In the genomic region with DNA sequence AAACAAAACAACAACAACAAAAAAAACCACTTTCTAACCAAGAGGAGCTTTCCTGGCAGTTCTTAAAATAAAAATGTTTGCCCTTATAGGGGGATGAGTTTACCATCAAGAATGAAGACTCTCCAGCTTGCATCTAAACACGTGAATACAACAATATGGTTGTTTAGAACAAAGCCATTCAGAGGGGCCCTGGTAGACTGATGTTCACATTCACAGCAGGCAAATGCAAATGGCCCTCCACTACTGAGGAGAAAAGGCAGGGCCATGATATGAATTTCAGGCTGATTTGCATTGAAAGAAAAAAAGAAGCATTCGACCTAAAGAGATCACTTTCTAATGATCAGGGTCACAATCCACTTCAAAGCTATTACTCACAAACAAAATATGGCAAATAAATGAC, we compare ENCODE assay signal across 19 cellular contexts.
DNase-seq lines count a peak whose midpoint lies in the region; ATAC-seq and TF ChIP-seq lines count a peak whose summit lies in the region.
"Had no signal": no experiment of that assay in that cellular context is flagged by ENCODE, and none has a peak within 500 bp of the region (broad histone marks: within the 10 kb centered on the region; RNA-seq: fewer than 3 reads in every experiment).

No MANE protein-coding gene starts in this region.

- no peak overlapping the region for H3K4me3 Mint-ChIP-seq in glutamatergic neuron (ENCODE audit: unreplicated experiment)
- H3K4me3 Mint-ChIP-seq: B cell had no signal

- no peak for TF ChIP-seq CTCF in RWPE1 (conservative IDR thresholded peaks at IDR 0.05; ENCODE audit: low read depth)
- TF ChIP-seq CTCF in glutamatergic neuron (IDR thresholded peaks at IDR 0.05; ENCODE audit: partially characterized antibody, unreplicated experiment), result no peak

- peak overlapping the region; percentile 49 for H2AFZ ChIP-seq in neuron (ENCODE audit: low read depth, low read length)

- H3K27ac Mint-ChIP-seq in glutamatergic neuron (ENCODE audit: unreplicated experiment), result peak overlapping the region; percentile 43
- H3K27ac Mint-ChIP-seq: B cell had no signal

- H3K9me3 Mint-ChIP-seq in glutamatergic neuron (ENCODE audit: unreplicated experiment), result peaks cover 10% of the 10 kb centered on the region

- no peak for ATAC-seq in GM18520 (IDR thresholded peaks at IDR 0.05; ENCODE audit: unreplicated experiment)
- ATAC-seq: Right ventricle myocardium inferior had no signal

- POLR2A ChIA-PET in RWPE1 (lab: Yijun Ruan, JAX; ENCODE audit: low non-redundant PET), result no interaction called here

- H3K27me3 ChIP-seq in H7 (ENCODE audit: control insufficient read depth, insufficient read depth, low read length), result no peaks in the 10 kb centered on the region
- peaks cover 3% of the 10 kb centered on the region for H3K27me3 ChIP-seq in neuron (ENCODE audit: insufficient read depth, low read length)

- DNase-seq in H7 (peak; percentile 71), RWPE1 (ENCODE audit: low spot score) (no peak), glutamatergic neuron (no peak), foreskin melanocyte (no peak), HuH-7 (ENCODE audit: low spot score) (no peak)
- no peak for DNase-seq in activated CD8-positive, alpha-beta memory T cell treated with anti-CD3 and anti-CD28 coated beads, Interleukin-2, amount 50 U/mL, for 4 hours
- DNase-seq: KG1, NCI-H1092, NCI-H1436, NCI-H187 treated with DMSO at 0.1 percent for 48 hours, NCI-H2107, NCI-H2227 treated with DMSO at 0.1 percent for 48 hours, NCI-H510A, NCI-H82 had no signal

- peaks cover 5% of the 10 kb centered on the region for H3K36me3 Mint-ChIP-seq in glutamatergic neuron (ENCODE audit: unreplicated experiment)

- H3K27ac ChIP-seq in RWPE1, result peak overlapping the region; percentile 18; the same call in 1 of the 2 replicates
- H3K27ac ChIP-seq: A549 had no signal

- H3K36me3 ChIP-seq in H7 (replicated peaks; ENCODE audit: control insufficient read depth, insufficient read depth, low read length) (no peaks in the 10 kb centered on the region), neuron (ENCODE audit: insufficient read depth, low read length) (no peaks in the 10 kb centered on the region)

- peaks cover 28% of the 10 kb centered on the region for H3K4me1 Mint-ChIP-seq in glutamatergic neuron (ENCODE audit: low read depth, unreplicated experiment)
- H3K4me1 Mint-ChIP-seq: B cell had no signal

- CTCF ChIA-PET in RWPE1 (lab: Yijun Ruan, JAX), result interaction anchor here (1.0 kb wide), 1 partner anchor 11 kb away, joined by 3 read pairs; no protein-coding TSS in a partner anchor

- H3K4me3 ChIP-seq in H7 (ENCODE audit: insufficient read depth, low read depth, low read length) (no peak overlapping the region), neuron (ENCODE audit: low read length) (no peak overlapping the region)
- H3K4me3 ChIP-seq: A549 had no signal

- H3K9me3 ChIP-seq in neuron (ENCODE audit: low read length), result no peaks in the 10 kb centered on the region

- H3K4me1 ChIP-seq in neuron (ENCODE audit: insufficient read depth, low read length), result peaks cover 13% of the 10 kb centered on the region
- H3K4me1 ChIP-seq: A549 had no signal

- H3K27me3 Mint-ChIP-seq in glutamatergic neuron (ENCODE audit: unreplicated experiment), result peaks cover 1% of the 10 kb centered on the region
